ENCODE assay signal across 25 cellular contexts in the genomic region with DNA sequence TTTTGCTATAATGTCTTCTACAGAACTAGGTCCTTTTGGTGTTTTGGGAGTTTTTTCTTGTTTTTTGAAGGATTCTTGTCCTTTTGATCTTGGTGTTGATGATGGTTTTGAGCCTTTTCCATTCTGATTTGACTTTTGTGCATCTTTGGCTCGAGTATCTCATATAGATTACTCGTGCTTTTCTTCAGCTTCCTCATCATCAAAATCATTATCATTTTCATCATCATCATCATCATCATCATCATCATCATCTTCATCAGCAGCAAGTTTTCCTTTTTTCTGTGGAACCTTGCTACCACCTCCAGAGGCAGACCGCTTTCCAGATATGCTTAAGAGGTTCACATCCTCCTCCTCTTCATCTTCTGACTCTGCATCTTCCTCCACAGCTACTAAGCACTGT.
"Had no signal": no experiment of that assay in that cellular context is flagged by ENCODE, and none has a peak within 500 bp of the region (broad histone marks: within the 10 kb centered on the region; RNA-seq: fewer than 3 reads in every experiment).

No MANE protein-coding gene starts in this region.

- H3K4me3 ChIP-seq: colonic mucosa, esophagus squamous epithelium, gastrocnemius medialis, heart right ventricle, left lung, lower lobe of right lung, mucosa of descending colon had no signal

- H3K27me3 Mint-ChIP-seq: effector memory CD8-positive, alpha-beta T cell had no signal

- H3K4me3 Mint-ChIP-seq: dendritic cell treated with granulocyte-macrophage colony-stimulating factor and Interleukin-4, amounts not matched to agents 40 ng/mL and 50 ng/mL, for 4 days; effector memory CD8-positive, alpha-beta T cell; endodermal cell; mesothelial cell of epicardium; naive B cell had no signal

- H3K4me1 ChIP-seq: colonic mucosa, esophagus squamous epithelium, gastrocnemius medialis, heart right ventricle, left lung, lower lobe of right lung had no signal

- DNase-seq: colonic mucosa; cortex of kidney; effector CD8-positive, alpha-beta T cell; effector memory CD8-positive, alpha-beta T cell; endodermal cell; erythroblast; esophagus squamous epithelium; foreskin fibroblast; foreskin melanocyte; gastrocnemius medialis; glutamatergic neuron; head of caudate nucleus; heart right ventricle; hippocampal formation; left cardiac atrium; left lung; left ventricle myocardium superior; lower lobe of right lung; mesenchymal stem cell; mucosa of descending colon; naive B cell had no signal

- H3K27ac ChIP-seq: colonic mucosa, epithelial cell of prostate, esophagus squamous epithelium, gastrocnemius medialis, heart right ventricle, left lung, lower lobe of right lung had no signal

- H3K36me3 ChIP-seq: colonic mucosa, esophagus squamous epithelium, gastrocnemius medialis, heart right ventricle, left lung, lower lobe of right lung had no signal

- H3K27ac Mint-ChIP-seq: dendritic cell treated with granulocyte-macrophage colony-stimulating factor and Interleukin-4, amounts not matched to agents 40 ng/mL and 50 ng/mL, for 4 days; effector memory CD8-positive, alpha-beta T cell; endodermal cell; mesothelial cell of epicardium; naive B cell had no signal

- H3K9me3 Mint-ChIP-seq: dendritic cell treated with granulocyte-macrophage colony-stimulating factor and Interleukin-4, amounts not matched to agents 40 ng/mL and 50 ng/mL, for 4 days; effector memory CD8-positive, alpha-beta T cell had no signal

- H3K9me3 ChIP-seq: colonic mucosa, esophagus squamous epithelium, gastrocnemius medialis, heart right ventricle, left lung, lower lobe of right lung, mucosa of descending colon had no signal

- H3K27me3 ChIP-seq: colonic mucosa, esophagus squamous epithelium, gastrocnemius medialis, heart right ventricle, left lung had no signal

- H3K36me3 Mint-ChIP-seq: mesothelial cell of epicardium, naive B cell had no signal

- H3K4me1 Mint-ChIP-seq: endodermal cell, naive B cell had no signal

- ATAC-seq: effector memory CD8-positive, alpha-beta T cell; esophagus mucosa; gastrocnemius medialis; heart right ventricle; left cardiac atrium; left lung; left ventricle myocardium superior; lower lobe of right lung; mucosa of descending colon had no signal
